In the genomic region with DNA sequence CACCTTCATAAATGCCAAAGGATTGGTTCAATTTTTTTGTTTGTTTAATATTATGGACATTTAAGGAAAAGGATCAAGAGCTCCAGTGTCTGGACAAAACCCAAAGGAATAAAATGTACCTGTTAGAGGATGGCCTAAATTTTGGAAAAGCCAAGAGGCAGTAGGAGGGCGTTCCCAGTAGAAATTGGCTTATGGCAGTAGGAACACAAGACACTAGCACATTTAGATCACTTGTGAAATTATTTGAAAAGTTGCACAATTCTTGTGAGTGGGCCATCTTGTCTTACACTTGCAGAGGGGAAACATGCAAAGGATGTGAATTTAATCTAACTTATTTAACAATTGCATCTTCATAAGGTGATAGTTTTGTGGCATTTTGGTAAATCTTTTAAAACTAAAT, we compare ENCODE assay signal across 17 cellular contexts. TPM values are rescaled to one million over a fixed set of nuclear protein-coding genes. Genes with fewer than 3 reads are reported as not detected.
DNase-seq lines count a peak whose midpoint lies in the region; ATAC-seq and TF ChIP-seq lines count a peak whose summit lies in the region.
"Had no signal": no experiment of that assay in that cellular context is flagged by ENCODE, and none has a peak within 500 bp of the region (broad histone marks: within the 10 kb centered on the region; RNA-seq: fewer than 3 reads in every experiment).

No MANE protein-coding gene starts in this region.

- no peak overlapping the region for H3K27ac ChIP-seq in SK-N-MC
- H3K27ac ChIP-seq: hepatocyte, parathyroid adenoma, vagina had no signal

- H3K9me3 Mint-ChIP-seq in activated T-cell treated with anti-CD3 and anti-CD28 coated beads, Interleukin-2, amount 50 U/mL, for 4 hours = no peaks in the 10 kb centered on the region
- H3K9me3 Mint-ChIP-seq in endothelial cell (ENCODE audit: unreplicated experiment) = no peaks in the 10 kb centered on the region
- H3K9me3 Mint-ChIP-seq: activated CD4-positive, alpha-beta T cell treated with anti-CD3 and anti-CD28 coated beads, Interleukin-2, amount 10 ng/mL, durations not matched to agents 7 days and 5 days had no signal

- peaks cover 52% of the 10 kb centered on the region for H3K4me1 Mint-ChIP-seq in activated T-cell treated with anti-CD3 and anti-CD28 coated beads, Interleukin-2, amount 50 U/mL, for 4 hours (ENCODE audit: low read depth)
- peaks cover 32% of the 10 kb centered on the region for H3K4me1 Mint-ChIP-seq in endothelial cell (ENCODE audit: unreplicated experiment)

- H3K4me3 ChIP-seq in SK-N-MC (no peak overlapping the region), skeletal muscle satellite cell (ENCODE audit: low read length) (peak overlapping the region; percentile 97)
- H3K4me3 ChIP-seq: hepatocyte, lung, vagina had no signal

- H3K9ac ChIP-seq in SK-N-MC (ENCODE audit: insufficient read length) = peak overlapping the region; percentile 44
- H3K9ac ChIP-seq in skeletal muscle satellite cell (ENCODE audit: low read depth, low read length) = peak overlapping the region; percentile 5
- H3K9ac ChIP-seq: parathyroid adenoma had no signal

- H3K27me3 Mint-ChIP-seq in activated T-cell treated with anti-CD3 and anti-CD28 coated beads, Interleukin-2, amount 50 U/mL, for 4 hours (ENCODE audit: low read depth) = no peaks in the 10 kb centered on the region
- peaks cover 23% of the 10 kb centered on the region for H3K27me3 Mint-ChIP-seq in endothelial cell (ENCODE audit: unreplicated experiment)
- H3K27me3 Mint-ChIP-seq: activated CD4-positive, alpha-beta T cell treated with anti-CD3 and anti-CD28 coated beads, Interleukin-2, amount 10 ng/mL, durations not matched to agents 7 days and 5 days had no signal

- peaks cover 33% of the 10 kb centered on the region for H3K4me1 ChIP-seq in skeletal muscle satellite cell (ENCODE audit: control insufficient read depth, insufficient read depth, low read length)

- H3K36me3 ChIP-seq in SK-N-MC (ENCODE audit: insufficient read depth, low read length) (peaks cover 63% of the 10 kb centered on the region), skeletal muscle satellite cell (ENCODE audit: insufficient read depth, low read length) (peaks cover 76% of the 10 kb centered on the region)

- H3K36me3 Mint-ChIP-seq in activated T-cell treated with anti-CD3 and anti-CD28 coated beads, Interleukin-2, amount 50 U/mL, for 4 hours (ENCODE audit: insufficient read depth) = peaks cover 55% of the 10 kb centered on the region
- H3K36me3 Mint-ChIP-seq in endothelial cell (ENCODE audit: low read depth, unreplicated experiment) = peaks cover 62% of the 10 kb centered on the region

- H3K27ac Mint-ChIP-seq in endothelial cell (ENCODE audit: unreplicated experiment) = peak overlapping the region; percentile 27

- ATAC-seq in activated T-cell treated with anti-CD3 and anti-CD28 coated beads, Interleukin-2, amount 50 U/mL, for 4 hours = no peak

- peak overlapping the region; percentile 73 for H3K4me3 Mint-ChIP-seq in activated T-cell treated with anti-CD3 and anti-CD28 coated beads, Interleukin-2, amount 50 U/mL, for 4 hours
- H3K4me3 Mint-ChIP-seq in endothelial cell (ENCODE audit: unreplicated experiment) = peak overlapping the region; percentile 64

- H3K27me3 ChIP-seq in skeletal muscle satellite cell (ENCODE audit: control insufficient read depth, insufficient read depth, low read length) = no peaks in the 10 kb centered on the region
- H3K27me3 ChIP-seq: hepatocyte, vagina had no signal

- TF ChIP-seq CTCF in endothelial cell (IDR thresholded peaks at IDR 0.05; ENCODE audit: unreplicated experiment) = no peak

- H3K4me2 ChIP-seq in skeletal muscle satellite cell (ENCODE audit: low read length) = peak overlapping the region; percentile 90

- H3K9me3 ChIP-seq in SK-N-MC (ENCODE audit: low read depth, low read length) = no peaks in the 10 kb centered on the region
- H3K9me3 ChIP-seq in skeletal muscle satellite cell (replicated peaks; ENCODE audit: low read length) = no peaks in the 10 kb centered on the region
- H3K9me3 ChIP-seq: vagina had no signal

- DNase-seq in activated T-cell treated with anti-CD3 and anti-CD28 coated beads, Interleukin-2, amount 50 U/mL, for 4 hours = no peak
- DNase-seq in activated T-cell treated with anti-CD3 and anti-CD28 coated beads, Interleukin-2, amount 50 U/mL, for 48 hours = no peak
- DNase-seq in SK-N-MC (ENCODE audit: low read depth, low spot score) (no peak), endothelial cell (ENCODE audit: low spot score) (no peak), NCI-H1417 (lab: John Stamatoyannopoulos, UW) (no peak), NCI-H2029 treated with DMSO at 0.1 percent for 48 hours (lab: John Stamatoyannopoulos, UW) (no peak), NCI-H446 treated with DMSO at 0.1 percent for 48 hours (lab: John Stamatoyannopoulos, UW) (no peak)
- DNase-seq: aorta; DMS79; effector CD4-positive, alpha-beta T cell; Kasumi-1 had no signal

RNA-seq across cellular contexts. Expression of a gene that starts 3.2 kb away (rescaled TPM):
- 100 to 1,000 TPM; 466 to 484 (median 470) TPM for total RNA-seq in activated T-cell treated with anti-CD3 and anti-CD28 coated beads, Interleukin-2, amount 50 U/mL, for 4 hours
- total RNA-seq in endothelial cell (ENCODE audit: unreplicated experiment) = 302 TPM
- total RNA-seq in skeletal muscle satellite cell (2012; rRNA removed) = 750 and 752 TPM in 2 replicates

RNA-seq across cellular contexts. Expression of a gene that starts 49.5 kb away (rescaled TPM):
- total RNA-seq in activated T-cell treated with anti-CD3 and anti-CD28 coated beads, Interleukin-2, amount 50 U/mL, for 4 hours = 100 to 1,000 TPM in 2 of 3 donors, 10 to 100 TPM in 1; 90.1 to 113 (median 108) TPM
- 92.6 TPM for total RNA-seq in endothelial cell (ENCODE audit: unreplicated experiment)
- total RNA-seq in skeletal muscle satellite cell (2012; rRNA removed) = 31.7 and 32.8 TPM in 2 replicates
